1 cellular context compared by ENCODE assay signal in the genomic region with DNA sequence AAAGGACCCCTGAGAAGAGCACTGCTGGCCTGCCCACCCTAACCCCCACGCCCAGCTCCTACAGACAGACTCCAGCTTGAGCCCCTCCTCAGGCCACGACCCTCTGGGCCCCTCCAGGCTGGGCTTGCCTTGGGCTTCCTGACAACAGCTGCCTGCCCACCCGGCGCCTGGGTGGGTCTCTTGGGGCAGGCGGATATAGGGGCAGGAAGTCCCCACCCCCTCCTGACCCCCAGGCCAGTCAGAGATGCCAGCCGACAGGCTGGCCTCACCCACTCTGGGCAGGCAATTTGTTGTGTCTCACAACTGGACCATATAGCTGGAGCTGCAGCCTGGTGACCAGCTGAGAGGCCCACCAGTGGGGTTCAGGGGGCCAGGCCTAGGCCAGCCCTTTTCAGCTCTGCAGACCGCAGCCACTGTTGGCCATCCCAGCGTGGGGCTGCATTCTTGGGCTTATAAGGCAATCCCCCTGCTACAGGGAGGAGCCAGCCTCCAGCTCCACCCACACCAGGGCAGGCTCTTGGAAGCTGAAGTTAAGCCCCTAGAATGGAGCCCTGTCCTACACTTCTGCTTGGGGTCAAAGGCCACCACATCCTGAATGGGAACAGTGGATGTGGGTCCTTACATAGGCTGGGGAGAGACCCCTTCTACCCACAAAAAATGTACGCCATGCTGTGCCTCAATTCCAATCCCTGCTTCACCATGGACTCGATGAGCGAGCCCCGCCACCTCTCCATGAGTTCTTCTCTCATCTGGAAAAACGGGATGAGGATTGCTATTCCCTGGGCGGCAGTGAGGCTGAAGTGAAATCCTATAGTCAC.
TF ChIP-seq lines count a peak whose summit lies in the region.

No MANE protein-coding gene starts in this region.

TF ChIP-seq in endothelial cell of umbilical vein, 7 proteins besides CTCF, POLR2A, EP300 and RAD21:
- TF ChIP-seq MYC (IDR thresholded peaks at IDR 0.05; ENCODE audit: low read depth, low read length) (no peak), FOS (IDR thresholded peaks at IDR 0.05; ENCODE audit: borderline replicate concordance, insufficient read depth, low read length) (peak; percentile 17)
